In genomic region chr10:49184642-49185111, GRCh38 we compare ENCODE assay signal across 16 cellular contexts. TPM values are rescaled to one million over a fixed set of nuclear protein-coding genes. Genes with fewer than 3 reads are reported as not detected.
DNase-seq lines count a peak whose midpoint lies in the region; ATAC-seq and TF ChIP-seq lines count a peak whose summit lies in the region.
"Had no signal": no experiment of that assay in that cellular context is flagged by ENCODE, and none has a peak within 500 bp of the region (broad histone marks: within the 10 kb centered on the region; RNA-seq: fewer than 3 reads in every experiment).

No MANE protein-coding gene starts in this region.

- H3K36me3 Mint-ChIP-seq in IgD-negative memory B cell (no peaks in the 10 kb centered on the region), neural progenitor cell (no peaks in the 10 kb centered on the region)
- peaks cover 88% of the 10 kb centered on the region for H3K36me3 Mint-ChIP-seq in activated T-helper 17 cell treated with anti-CD3 and anti-CD28 coated beads, Interleukin-2, amount 50 U/mL, for 72 hours (ENCODE audit: low read depth)

- H3K9me3 ChIP-seq in neural progenitor cell (ENCODE audit: low read depth) (no peaks in the 10 kb centered on the region), body of pancreas (no peaks in the 10 kb centered on the region)

- H3K9ac ChIP-seq in neural progenitor cell = no peak overlapping the region
- H3K9ac ChIP-seq: parathyroid adenoma had no signal

- no peaks in the 10 kb centered on the region for H3K9me3 Mint-ChIP-seq in IgD-negative memory B cell
- H3K9me3 Mint-ChIP-seq in activated T-helper 17 cell treated with anti-CD3 and anti-CD28 coated beads, Interleukin-2, amount 50 U/mL, for 72 hours = no peaks in the 10 kb centered on the region
- H3K9me3 Mint-ChIP-seq in neural progenitor cell = no peaks in the 10 kb centered on the region

- intact Hi-C loops in body of pancreas (cut with DNase I) = no loop called here

- TF ChIP-seq POLR2A in body of pancreas (IDR thresholded peaks at IDR 0.05) = no peak

- 43 to 58% methylated on average over 6 of the region's 6 CpGs for WGBS in body of pancreas, 2 donors

- H3K4me3 Mint-ChIP-seq in IgD-negative memory B cell = peak overlapping the region; percentile 23 to 92 (median 68)
- peak overlapping the region; percentile 82 for H3K4me3 Mint-ChIP-seq in activated T-helper 17 cell treated with anti-CD3 and anti-CD28 coated beads, Interleukin-2, amount 50 U/mL, for 72 hours
- H3K4me3 Mint-ChIP-seq in neural progenitor cell = no peak overlapping the region

- TF ChIP-seq CTCF in neural progenitor cell (IDR thresholded peaks at IDR 0.05) (no peak), body of pancreas (IDR thresholded peaks at IDR 0.05) (no peak)

- peak; percentile 42 for DNase-seq in activated CD8-positive, alpha-beta memory T cell treated with anti-CD3 and anti-CD28 coated beads for 24 hours
- no peak for DNase-seq in activated CD8-positive, alpha-beta memory T cell treated with anti-CD3 and anti-CD28 coated beads, Interleukin-2, amount 50 U/mL, for 4 hours
- peak; percentile 30 for DNase-seq in stimulated activated CD8-positive, alpha-beta memory T cell treated with anti-CD3 and anti-CD28 coated beads, Interleukin-4, amount 100 ng/mL, for 48 hours
- no peak for DNase-seq in neural progenitor cell (ENCODE audit: low spot score)
- DNase-seq in body of pancreas = no peak
- DNase-seq: DMS79; effector CD8-positive, alpha-beta T cell; trophoblast cell had no signal

- H3K27me3 Mint-ChIP-seq in IgD-negative memory B cell (no peaks in the 10 kb centered on the region), neural progenitor cell (ENCODE audit: insufficient read depth, low read depth) (no peaks in the 10 kb centered on the region)
- no peaks in the 10 kb centered on the region for H3K27me3 Mint-ChIP-seq in activated T-helper 17 cell treated with anti-CD3 and anti-CD28 coated beads, Interleukin-2, amount 50 U/mL, for 72 hours

- H3K36me3 ChIP-seq in neural progenitor cell (no peaks in the 10 kb centered on the region), body of pancreas (replicated peaks in 1 of 2; ENCODE audit: insufficient read depth in 1 of 2, low read depth in 2 of 2) (no peaks in the 10 kb centered on the region)

- H3K4me3 ChIP-seq in neural progenitor cell (no peak overlapping the region), body of pancreas (no peak overlapping the region)

- peaks cover 8% of the 10 kb centered on the region for H3K4me1 ChIP-seq in neural progenitor cell
- no peaks in the 10 kb centered on the region for H3K4me1 ChIP-seq in body of pancreas

- no peak for ATAC-seq in activated T-helper 17 cell treated with anti-CD3 and anti-CD28 coated beads, Interleukin-2, amount 50 U/mL, for 72 hours (replicated peaks)
- no peak for ATAC-seq in GM21737 (IDR thresholded peaks at IDR 0.05; ENCODE audit: unreplicated experiment)
- no peak for ATAC-seq in body of pancreas

- H3K4me1 Mint-ChIP-seq in IgD-negative memory B cell (peaks cover 66 to 81% (median 67%) of the 10 kb centered on the region in 3 donors), neural progenitor cell (peaks cover 7% of the 10 kb centered on the region)
- peaks cover 26% of the 10 kb centered on the region for H3K4me1 Mint-ChIP-seq in activated T-helper 17 cell treated with anti-CD3 and anti-CD28 coated beads, Interleukin-2, amount 50 U/mL, for 72 hours

- H3K27ac ChIP-seq in neural progenitor cell (no peak overlapping the region), body of pancreas (no peak overlapping the region)
- H3K27ac ChIP-seq: parathyroid adenoma had no signal

- H3K27ac Mint-ChIP-seq in IgD-negative memory B cell (peak overlapping the region; percentile 77 to 94 (median 86)), neural progenitor cell (no peak overlapping the region)
- H3K27ac Mint-ChIP-seq in activated T-helper 17 cell treated with anti-CD3 and anti-CD28 coated beads, Interleukin-2, amount 50 U/mL, for 72 hours = peak overlapping the region; percentile 92

- H3K27me3 ChIP-seq in neural progenitor cell = no peaks in the 10 kb centered on the region
- no peaks in the 10 kb centered on the region for H3K27me3 ChIP-seq in body of pancreas

- H3K4me2 ChIP-seq in neural progenitor cell = no peak overlapping the region

- H4K20me1 ChIP-seq in neural progenitor cell (ENCODE audit: low read depth) = no peaks in the 10 kb centered on the region

- no peak overlapping the region for H2AFZ ChIP-seq in neural progenitor cell (replicated peaks)
- H2AFZ ChIP-seq: parathyroid adenoma had no signal

- no peaks in the 10 kb centered on the region for H3F3A ChIP-seq in neural progenitor cell (ENCODE audit: low read depth)

- H3K79me2 ChIP-seq in neural progenitor cell (ENCODE audit: low read depth) = no peaks in the 10 kb centered on the region

RNA-seq across cellular contexts. Expression of gene TMEM273, which starts 3.5 kb away (rescaled TPM):
- 137 TPM for polyA plus RNA-seq in IgD-negative memory B cell
- 100 to 1,000 TPM in 1 of 2 donors, 10 to 100 TPM in 1; 92.2 to 262 TPM for total RNA-seq in activated T-helper 17 cell treated with anti-CD3 and anti-CD28 coated beads, Interleukin-2, amount 50 U/mL, for 72 hours
- total RNA-seq in neural progenitor cell (ENCODE audit: low replicate concordance) (not detected in 2 replicates), body of pancreas (1 to 10 TPM; 4.3 to 9.3 TPM)
- total RNA-seq: fibroblast of villous mesenchyme, H1 had no signal
- polyA plus RNA-seq: H1 had no signal

RNA-seq across cellular contexts. Expression of gene FAM170B, which starts 50.9 kb away (rescaled TPM):
- not detected for polyA plus RNA-seq in IgD-negative memory B cell
- total RNA-seq in activated T-helper 17 cell treated with anti-CD3 and anti-CD28 coated beads, Interleukin-2, amount 50 U/mL, for 72 hours = not detected
- total RNA-seq in neural progenitor cell (ENCODE audit: low replicate concordance) = not detected in 2 replicates
- not detected for total RNA-seq in body of pancreas
- total RNA-seq: fibroblast of villous mesenchyme; H1; mesenteric fat pad; T-helper 1 cell treated with Interleukin-12 subunit alpha and Interleukin-12 subunit beta and Interleukin-4 antibody, amounts not matched to agents 30 ng/mL and 1 ng/mL, for 36 hours had no signal
- polyA plus RNA-seq: H1 had no signal

Comparison
In these comparisons a context has a peak if more than half of its experiments do, and no peak if none do; other contexts are left out.
1. DNase-seq: peak in activated CD8-positive, alpha-beta memory T cell treated with anti-CD3 and anti-CD28 coated beads for 24 hours (single experiment) and stimulated activated CD8-positive, alpha-beta memory T cell treated with anti-CD3 and anti-CD28 coated beads, Interleukin-4, amount 100 ng/mL, for 48 hours (single experiment); none in activated CD8-positive, alpha-beta memory T cell treated with anti-CD3 and anti-CD28 coated beads, Interleukin-2, amount 50 U/mL, for 4 hours (single experiment), neural progenitor cell (single experiment) and body of pancreas (0 of 4).
2. RNA of gene TMEM273, which starts 3.5 kb away (total RNA-seq): 92.2 to 262 TPM in activated T-helper 17 cell treated with anti-CD3 and anti-CD28 coated beads, Interleukin-2, amount 50 U/mL, for 72 hours; 4.3 to 9.3 TPM in body of pancreas and not detected in neural progenitor cell; every median in the first group is over 4 times any median in the second.